In genomic region chr17:4899341-4900230, GRCh38 we compare ENCODE assay signal across 8 cellular contexts. TPM values are rescaled to one million over a fixed set of nuclear protein-coding genes. Genes with fewer than 3 reads are reported as not detected.
DNase-seq lines count a peak whose midpoint lies in the region; ATAC-seq, FAIRE-seq and TF ChIP-seq lines count a peak whose summit lies in the region.

C17orf107 (plus strand) TSS chr17:4899536; CDS start chr17:4899763, 227 bp downstream.

- H3K36me3 ChIP-seq in GM23338 (ENCODE audit: insufficient read depth) (no peaks in the 10 kb centered on the region; the same call in 1 of the 2 replicates), GM12878 (ENCODE audit: control insufficient read depth in 2 of 2, insufficient read depth in 2 of 2, low read length in 1 of 2) (peaks cover 0 to 9% of the 10 kb centered on the region in 2 experiments; a peak in 3 of 4 replicates), small intestine (ENCODE audit: control insufficient read depth in 2 of 2, insufficient read depth in 2 of 2, low read length in 2 of 2) (peaks cover 5 to 8% of the 10 kb centered on the region in 2 donors)

- peaks cover 9% of the 10 kb centered on the region for H3K27me3 ChIP-seq in GM23338 (ENCODE audit: insufficient read depth)
- H3K27me3 ChIP-seq in GM12878 (replicated peaks in 1 of 2; ENCODE audit: control insufficient read depth in 2 of 2, insufficient read depth in 2 of 2, low read length in 1 of 2) = no peaks in the 10 kb centered on the region; a peak in 1 of 4 replicates
- H3K27me3 ChIP-seq in small intestine (ENCODE audit: control insufficient read depth in 2 of 2, insufficient read depth in 2 of 2, low read length in 2 of 2) = no peaks in the 10 kb centered on the region

- peaks cover 26% of the 10 kb centered on the region for H3K4me1 Mint-ChIP-seq in GM23338

- ATAC-seq in GM23338 (peak; percentile 49), GM12878 (peak; percentile 39)

- TF ChIP-seq CTCF in GM23338 (conservative IDR thresholded peaks at IDR 0.05; ENCODE audit: low read depth in 2 of 2) (peak in 1 of 2 experiments; percentile 21; a peak in 2 of 4 replicates), GM12878 (IDR thresholded peaks at IDR 0.05 in 2 of 3, conservative IDR thresholded peaks at IDR 0.05 in 1 of 3; ENCODE audit: control insufficient read depth in 2 of 3, extremely low read depth in 1 of 3, insufficient read depth in 1 of 3, low read depth in 3 of 3, low read length in 3 of 3) (no peak)

- intact Hi-C loops in GM12878 (cut with micrococcal nuclease; ENCODE audit: unreplicated experiment) = loop anchor here (5.0 kb wide), 1 partner anchor 167 kb away; the partner anchor contains the start of gene MED11

- SMC1A ChIA-PET in GM12878 (lab: Charles Lee; ENCODE audit: uncharacterized antibody, unreplicated experiment) = interaction anchor here (0.8 kb wide), 1 partner anchor 9 kb away, joined by 4 read pairs; no protein-coding TSS in a partner anchor

- WGBS in GM12878 (ENCODE audit: insufficient coverage, insufficient replicate concordance, low lambda C conversion rate, missing lambda C conversion rate) = 13% methylated on average over 52 of the region's 60 CpGs
- WGBS in small intestine, 3 donors = 5 to 10% (median 8%) methylated on average over 53 to 60 of the region's 60 CpGs

- DNase-seq in ACHN = peak; percentile 61
- peak; percentile 92 for DNase-seq in GM23338 (ENCODE audit: low spot score)
- peak; percentile 94 for DNase-seq in T-helper 22 cell (ENCODE audit: low read depth)
- DNase-seq in GM12878 (ENCODE audit: low read depth, low spot score) = no peak
- peak; percentile 77 for DNase-seq in small intestine
- no peak for DNase-seq in KG1 (lab: John Stamatoyannopoulos, UW)
- DNase-seq in GDM1 (lab: John Stamatoyannopoulos, UW) = no peak

- H3K36me3 Mint-ChIP-seq in GM23338 (ENCODE audit: low read depth) = peaks cover 14% of the 10 kb centered on the region; the same call in 2 of the 3 replicates

- TF ChIP-seq EP300 in GM12878 (IDR thresholded peaks at IDR 0.05; ENCODE audit: borderline replicate concordance in 1 of 2, control insufficient read depth in 1 of 2, low read depth in 2 of 2, low read length in 2 of 2) = no peak

- TF ChIP-seq RAD21 in GM12878 (IDR thresholded peaks at IDR 0.05; ENCODE audit: insufficient read depth, low read depth, low read length) = no peak

- peaks cover 33% of the 10 kb centered on the region for H3K27me3 Mint-ChIP-seq in GM23338 (ENCODE audit: insufficient read depth, low read depth, poor library complexity)

- H3K27ac Mint-ChIP-seq in GM23338 = peak within 1 kb of the TSS; percentile 90

- 0 out of 2 replicates have a peak, but pooled peaks cover 5% of the 10 kb centered on the region for H3K4me1 ChIP-seq in GM23338 (ENCODE audit: insufficient read depth)
- peaks cover 20% of the 10 kb centered on the region for H3K4me1 ChIP-seq in GM12878 (ENCODE audit: control insufficient read depth, insufficient read depth, low read length)
- H3K4me1 ChIP-seq in small intestine (ENCODE audit: control insufficient read depth in 2 of 2, insufficient read depth in 1 of 2, low read depth in 1 of 2, low read length in 1 of 2) = no peaks in the 10 kb centered on the region

- peak within 1 kb of the TSS; percentile 85 for H3K4me3 Mint-ChIP-seq in GM23338

- H3K9ac ChIP-seq in GM12878 (ENCODE audit: control insufficient read depth, insufficient read depth, low read length) = peak within 1 kb of the TSS; percentile 29

- peaks cover 37% of the 10 kb centered on the region for H3F3A ChIP-seq in GM23338 (replicated peaks; ENCODE audit: low read depth)

- FAIRE-seq in GM12878 (lab: Jason Lieb, UNC) = no peak
- FAIRE-seq in small intestine (lab: Jason Lieb, UNC) = no peak

- H3K27ac ChIP-seq in GM23338 (ENCODE audit: low read depth) (no peak within 1 kb of the TSS), GM12878 (ENCODE audit: control insufficient read depth, insufficient read depth) (no peak within 1 kb of the TSS), small intestine (ENCODE audit: low read depth in 1 of 2, low read length in 1 of 2) (peak within 1 kb of the TSS in 1 of 2 donors; percentile 15)

- H3K9me3 ChIP-seq in GM12878 (replicated peaks; ENCODE audit: control insufficient read depth, insufficient read depth, low read length) (no peaks in the 10 kb centered on the region; the same call in 2 of the 3 replicates), iPS-18c (ENCODE audit: control insufficient read depth, insufficient read depth, low read length) (no peaks in the 10 kb centered on the region), small intestine (ENCODE audit: control insufficient read depth, low read depth) (no peaks in the 10 kb centered on the region)

- H2AFZ ChIP-seq in GM23338 = peak within 1 kb of the TSS; percentile 87
- peak within 1 kb of the TSS; percentile 71 for H2AFZ ChIP-seq in GM12878 (ENCODE audit: control insufficient read depth, low read depth, low read length)

- H4K20me1 ChIP-seq in GM23338 (replicated peaks; ENCODE audit: insufficient read depth) = no peaks in the 10 kb centered on the region
- H4K20me1 ChIP-seq in GM12878 (ENCODE audit: control insufficient read depth, insufficient read depth) = no peaks in the 10 kb centered on the region

- H3K4me2 ChIP-seq in GM23338 (peak within 1 kb of the TSS; percentile 95), GM12878 (ENCODE audit: control insufficient read depth, insufficient read depth) (peak within 1 kb of the TSS; percentile 91)

- no peaks in the 10 kb centered on the region for H3K9me2 ChIP-seq in GM23338 (ENCODE audit: insufficient read depth)

- RAD21 ChIA-PET in GM12878 (lab: Charles Lee; ENCODE audit: unreplicated experiment) = interaction anchor here (0.5 to 0.9 kb wide), 2 partner anchors 22 to 159 kb away, joined by 3 read pairs; no protein-coding TSS in a partner anchor

- in situ Hi-C loops in ACHN (cut with HindIII; ENCODE audit: low pct_ligation_motif_present, low pct_unique_long_range_greater_than_20kb, low sequenced_read_pairs) (no loop called here), GM12878 (cut with MboI) (no loop called here)

- H3K79me2 ChIP-seq in GM23338 (replicated peaks; ENCODE audit: insufficient read depth) (no peaks in the 10 kb centered on the region), GM12878 (ENCODE audit: control insufficient read depth, insufficient read depth, low read length) (no peaks in the 10 kb centered on the region)

- CTCF ChIA-PET in GM12878 (lab: Yijun Ruan, JAX) = interaction anchor here (1.0 to 1.3 kb wide), 3 partner anchors 12 to 332 kb away, joined by 3 read pairs; partner anchors contain the start of gene SLC25A11

- no peak for TF ChIP-seq POLR2A in GM12878 (IDR thresholded peaks at IDR 0.05; ENCODE audit: low read depth, low read length)

- H3K4me3 ChIP-seq in GM23338 (peak within 1 kb of the TSS; percentile 77), GM12878 (peak within 1 kb of the TSS; percentile 35; the same call in 1 of the 2 replicates), iPS-18c (ENCODE audit: insufficient read depth, low read depth, low read length) (peak within 1 kb of the TSS; percentile 52), small intestine (ENCODE audit: low read depth in 1 of 2, low read length in 2 of 2) (peak within 1 kb of the TSS; percentile 23 to 45)

- POLR2A ChIA-PET in GM12878 (lab: Charles Lee) = interaction anchor here (0.5 to 0.6 kb wide), 3 partner anchors 9 to 144 kb away, joined by 3 to 6 read pairs (median 3); no protein-coding TSS in a partner anchor

- no peaks in the 10 kb centered on the region for H3K9me3 Mint-ChIP-seq in GM23338

- no TSS peak for BruUV-seq in GM12878 (replicated peaks; lab: Mats Ljungman, UMichigan)

TF ChIP-seq in GM23338, 12 proteins besides CTCF, POLR2A, EP300 and RAD21 (continues in another document):
- TF ChIP-seq ZNF331 (CRISPR knock-in tag; IDR thresholded peaks at IDR 0.05; ENCODE audit: low read depth) = no peak
- TF ChIP-seq NANOG (IDR thresholded peaks at IDR 0.05; ENCODE audit: borderline replicate concordance) = no peak
- no peak for TF ChIP-seq EZH2phosphoT487 (IDR thresholded peaks at IDR 0.05; ENCODE audit: unreplicated experiment)
- TF ChIP-seq CREB1 (CRISPR knock-in tag; IDR thresholded peaks at IDR 0.05; ENCODE audit: low read depth) = peak; percentile 92

TF ChIP-seq in GM12878, 131 proteins besides CTCF, POLR2A, EP300 and RAD21:
- peak in 1 of 2 experiments; percentile 92; a peak in 2 of 3 replicates for TF ChIP-seq EGR1 (IDR thresholded peaks at IDR 0.05; ENCODE audit: borderline replicate concordance in 1 of 2, low read depth in 2 of 2, low read length in 2 of 2)
- peak; percentile 94 for TF ChIP-seq CREM (IDR thresholded peaks at IDR 0.05; ENCODE audit: low read depth)
- TF ChIP-seq NBN (IDR thresholded peaks at IDR 0.05) = no peak
- no peak for TF ChIP-seq ASH2L (IDR thresholded peaks at IDR 0.05; ENCODE audit: borderline replicate concordance, low read depth)
- peak; percentile 65 for TF ChIP-seq ATF7 (IDR thresholded peaks at IDR 0.05; ENCODE audit: low read depth)
- TF ChIP-seq CREB1 (IDR thresholded peaks at IDR 0.05; ENCODE audit: low read depth) = peak; percentile 98
- TF ChIP-seq POLR2AphosphoS2 (IDR thresholded peaks at IDR 0.05; ENCODE audit: low read depth, low read length) = no peak

RNA-seq across cellular contexts. Expression of gene C17orf107, which starts in this region (rescaled TPM):
- 3.6 and 5.9 TPM in 2 replicates for total RNA-seq in GM23338 (2014; rRNA removed; shearing (Covaris generic))
- polyA plus RNA-seq in GM23338 (2016; fragmentation: Nextera tagmentation; extraction: Ambion mirVana) (0.78 and 1.9 TPM in 2 replicates), GM12878 (2011; rRNA removed) (0.05 TPM in 1 of 2 replicates, not detected in the other), GM12878 (2014; fragmentation: Illumina TruSeq; extraction: Trizol) (0.09 TPM in 1 of 2 replicates, not detected in the other), GM12878 (2014; fragmentation: Nextera tagmentation; extraction: Ambion mirVana) (not detected), GM12878 (2014; rRNA removed) (0.18 TPM in 1 of 2 replicates, not detected in the other), GM12878 (2016; fragmentation: Nextera tagmentation; extraction: Ambion mirVana) (under 1 TPM; 0.07 to 0.11 TPM), small intestine (1 to 10 TPM in 1 of 3 donors, under 1 TPM in 2; 0.45 to 2.2 (median 0.81) TPM)
- total RNA-seq in GM12878 (2013; cell fraction: nucleolus; rRNA removed) = 0.31 TPM in 1 of 2 replicates, not detected in the other
- total RNA-seq in GM12878 (2014; rRNA removed) (0.23 and 0.33 TPM in 2 replicates), GM12878 (2014; rRNA removed; fragmentation: Illumina TruSeq; extraction: Trizol) (0.18 TPM in 1 of 2 replicates, not detected in the other), GM12878 (2021) (0.16 and 0.46 TPM in 2 replicates)
- 0.28 TPM for polyA plus RNA-seq in GM12878 (2011; ENCODE audit: low read depth)
- polyA plus RNA-seq in GM12878 (2011; cell fraction: cytosol; rRNA removed) = 0.02 and 0.03 TPM in 2 replicates
- polyA plus RNA-seq in GM12878 (2011; cell fraction: nucleus; rRNA removed) = 0.15 and 0.51 TPM in 2 replicates
- 0.48 and 0.53 TPM in 2 replicates for polyA plus RNA-seq in GM12878 (2012)
- polyA minus RNA-seq in GM12878 (2011; rRNA and poly(A)+ RNA removed) = 0.05 TPM in 1 of 2 replicates, not detected in the other
- not detected in 2 replicates for polyA minus RNA-seq in GM12878 (2011; cell fraction: cytosol; rRNA and poly(A)+ RNA removed)
- 0.73 and 1.1 TPM in 2 replicates for polyA minus RNA-seq in GM12878 (2011; cell fraction: nucleus; rRNA and poly(A)+ RNA removed)

Comparison
In these comparisons a context has a peak if more than half of its experiments do, and no peak if none do; other contexts are left out.
1. DNase-seq: peak in ACHN (single experiment), GM23338 (single experiment), T-helper 22 cell (single experiment) and small intestine (single experiment); none in GM12878 (single experiment), KG1 (single experiment) and GDM1 (single experiment).
2. Peak in every context shown above with its lines, with median percentiles within 50 percentile points of each other: H3K4me3 ChIP-seq.